ENCODE assay signal across 8 cellular contexts in genomic region chr3:38139652-38140051, GRCh38. TPM values are rescaled to one million over a fixed set of nuclear protein-coding genes. Genes with fewer than 3 reads are reported as not detected.
DNase-seq lines count a peak whose midpoint lies in the region; ATAC-seq, FAIRE-seq and TF ChIP-seq lines count a peak whose summit lies in the region.

No MANE protein-coding gene starts in this region.

- no peak overlapping the region for H2AFZ ChIP-seq in mammary epithelial cell (ENCODE audit: low read depth, low read length)

- H3K27me3 ChIP-seq in mammary epithelial cell (ENCODE audit: insufficient read depth, low read length) (no peaks in the 10 kb centered on the region), mononuclear cell (ENCODE audit: insufficient read depth, low read length) (no peaks in the 10 kb centered on the region)

- H3K9me3 ChIP-seq in mammary epithelial cell (replicated peaks; ENCODE audit: insufficient read depth, low read length) = no peaks in the 10 kb centered on the region
- no peaks in the 10 kb centered on the region for H3K9me3 ChIP-seq in mononuclear cell (ENCODE audit: low read depth, low read length)

- H3K4me1 ChIP-seq in mammary epithelial cell (ENCODE audit: insufficient read depth, low read length) = peaks cover 35% of the 10 kb centered on the region
- H3K4me1 ChIP-seq in mononuclear cell (ENCODE audit: insufficient read depth, low read length) = peaks cover 69% of the 10 kb centered on the region

- no peak overlapping the region for H3K27ac ChIP-seq in mammary epithelial cell (ENCODE audit: insufficient read depth, low read depth, low read length)

- peak overlapping the region; percentile 55 to 84 (median 81) for H3K4me3 ChIP-seq in mammary epithelial cell (replicated peaks in 1 of 3; ENCODE audit: insufficient read depth in 1 of 3, low read depth in 2 of 3, low read length in 3 of 3)
- H3K4me3 ChIP-seq in mononuclear cell (ENCODE audit: low read length) = peak overlapping the region; percentile 84

- dilution Hi-C loops in mammary epithelial cell (cut with HindIII; ENCODE audit: low sequenced_read_pairs) = no loop called here

- in situ Hi-C loops in mammary epithelial cell (cut with MboI; ENCODE audit: low sequenced_read_pairs in 2 of 2) = loop anchor here in 1 of 2 donors (25.0 kb wide), 1 partner anchor 348 kb away; the partner anchor contains the start of gene EXOG

- intact Hi-C loops in Right ventricle myocardium inferior (cut with DNase I) (loop anchor here (10.0 kb wide), 1 partner anchor 315 kb away; the partner anchor contains the start of gene ACVR2B), left cardiac atrium (cut with DNase I) (loop anchor here in 1 of 2 donors (10.0 kb wide), 1 partner anchor 105 kb away; no protein-coding TSS in a partner anchor), mammary epithelial cell (cut with micrococcal nuclease) (loop anchor here (1.0 to 5.0 kb wide), 3 partner anchors 26 to 208 kb away; partner anchors contain the start of genes OXSR1 and XYLB)

- no peak for FAIRE-seq in H54 (lab: Jason Lieb, UNC)

- 97% methylated on average over 7 of the region's 7 CpGs for WGBS in mammary epithelial cell (ENCODE audit: low coverage, missing lambda C conversion rate)

- TF ChIP-seq POLR2A in H54 (IDR thresholded peaks at IDR 0.05; ENCODE audit: low read depth, low read length) = no peak

- BruUV-seq in mammary epithelial cell (replicated peaks; lab: Mats Ljungman, UMichigan) = no TSS peak

- DNase-seq in Right ventricle myocardium inferior (ENCODE audit: missing footprints) (peak; percentile 13), left cardiac atrium (no peak), mammary epithelial cell (no peak), ureter (ENCODE audit: low spot score) (peak; percentile 40), H54 (ENCODE audit: insufficient read length, low spot score) (no peak)
- DNase-seq in stimulated activated CD4-positive, alpha-beta T cell treated with anti-CD3 and anti-CD28 coated beads, Interleukin-15, amount 100 ng/mL, for 24 hours = no peak

- peaks cover 2% of the 10 kb centered on the region for H4K20me1 ChIP-seq in mammary epithelial cell (ENCODE audit: insufficient read depth, low read length)

- TF ChIP-seq CTCF in mammary epithelial cell (conservative IDR thresholded peaks at IDR 0.05 in 1 of 2, IDR thresholded peaks at IDR 0.05 in 1 of 2; ENCODE audit: extremely low read depth in 1 of 2, insufficient read depth in 1 of 2, low read depth in 1 of 2, low read length in 2 of 2) = no peak

- H3K36me3 ChIP-seq in mammary epithelial cell (ENCODE audit: insufficient read depth, low read length) = peaks cover 3% of the 10 kb centered on the region

- peaks cover 45% of the 10 kb centered on the region for H3K79me2 ChIP-seq in mammary epithelial cell (ENCODE audit: insufficient read depth, low read length)

- CTCF ChIA-PET in mammary epithelial cell (lab: Charles Lee; ENCODE audit: low non-redundant PET) = no interaction called here

- peak overlapping the region; percentile 98 for H3K4me2 ChIP-seq in mammary epithelial cell (ENCODE audit: insufficient read depth, low read depth, low read length)

- H3K9ac ChIP-seq in mammary epithelial cell (ENCODE audit: insufficient read depth, low read length) = no peak overlapping the region

- ATAC-seq in Right ventricle myocardium inferior = no peak
- no peak for ATAC-seq in left cardiac atrium
- ATAC-seq in GM21528 (IDR thresholded peaks at IDR 0.05; ENCODE audit: low FRiP score, unreplicated experiment) = no peak

RNA-seq across cellular contexts. Expression of gene MYD88, which starts 1.2 kb away (rescaled TPM):
- total RNA-seq in Right ventricle myocardium inferior = 8.8 TPM
- 10 to 100 TPM; 10.8 to 19.0 TPM for total RNA-seq in left cardiac atrium
- total RNA-seq in mammary epithelial cell = 10 to 100 TPM; 10.2 to 25.6 TPM
- polyA plus RNA-seq in mammary epithelial cell = 20.4 TPM
- 99.2 TPM for polyA minus RNA-seq in mammary epithelial cell
- total RNA-seq in mononuclear cell = 23.1 TPM
- 44.6 TPM for total RNA-seq in ureter

RNA-seq across cellular contexts. Expression of gene ACAA1, which starts 2.7 kb away (rescaled TPM):
- 116 TPM for total RNA-seq in Right ventricle myocardium inferior
- 10 to 100 TPM; 73.8 to 80.8 TPM for total RNA-seq in left cardiac atrium
- 10 to 100 TPM; 24.8 to 62.4 TPM for total RNA-seq in mammary epithelial cell
- 76.5 TPM for polyA plus RNA-seq in mammary epithelial cell
- polyA minus RNA-seq in mammary epithelial cell = 36.4 TPM
- 34.8 TPM for total RNA-seq in mononuclear cell
- total RNA-seq in ureter = 135 TPM

RNA-seq across cellular contexts. Expression of gene OXSR1, which starts 25.7 kb away (rescaled TPM):
- total RNA-seq in Right ventricle myocardium inferior (24.6 TPM), left cardiac atrium (10 to 100 TPM; 21.4 to 35.2 TPM), mammary epithelial cell (10 to 100 TPM; 48.3 to 70.6 TPM), mononuclear cell (36.0 TPM), ureter (51.3 TPM)
- polyA plus RNA-seq in mammary epithelial cell = 36.4 TPM
- 31.9 TPM for polyA minus RNA-seq in mammary epithelial cell

Comparison
In these comparisons a context has a peak if more than half of its experiments do, and no peak if none do; other contexts are left out.
1. DNase-seq: peak in Right ventricle myocardium inferior (single experiment) and ureter (single experiment); none in left cardiac atrium (single experiment), mammary epithelial cell (single experiment), H54 (single experiment) and stimulated activated CD4-positive, alpha-beta T cell treated with anti-CD3 and anti-CD28 coated beads, Interleukin-15, amount 100 ng/mL, for 24 hours (single experiment).